1 cellular context compared by ENCODE assay signal in genomic region chr6:27867051-27867940, GRCh38.
TF ChIP-seq lines count a peak whose summit lies in the region.

No MANE protein-coding gene starts in this region.

TF ChIP-seq in K562, 482 proteins besides CTCF, POLR2A, EP300 and RAD21 (continued from another document and continues in another):
- no peak for TF ChIP-seq PREB (CRISPR knock-in tag; IDR thresholded peaks at IDR 0.05)
- no peak for TF ChIP-seq TCF3 (CRISPR knock-in tag; IDR thresholded peaks at IDR 0.05)
- TF ChIP-seq FOXK2 (conservative IDR thresholded peaks at IDR 0.05 in 1 of 2, IDR thresholded peaks at IDR 0.05 in 1 of 2; ENCODE audit: low read depth in 2 of 2) = no peak
- TF ChIP-seq KAT2B (IDR thresholded peaks at IDR 0.05; ENCODE audit: low read depth, low read length) = no peak
- no peak for TF ChIP-seq HES1 (IDR thresholded peaks at IDR 0.05; ENCODE audit: low read depth)
- TF ChIP-seq HDAC1 (IDR thresholded peaks at IDR 0.05) = no peak
- TF ChIP-seq ARNT (IDR thresholded peaks at IDR 0.05) = no peak
- no peak for TF ChIP-seq LARP7 (IDR thresholded peaks at IDR 0.05)
- no peak for TF ChIP-seq ZNF655 (CRISPR knock-in tag; IDR thresholded peaks at IDR 0.05)
- TF ChIP-seq POLR2B (IDR thresholded peaks at IDR 0.05; ENCODE audit: low read depth, partially characterized antibody) = peak; percentile 64
- TF ChIP-seq CREB3 (tag; conservative IDR thresholded peaks at IDR 0.05; ENCODE audit: low read depth) = no peak
- TF ChIP-seq HSF4 (CRISPR knock-in tag; IDR thresholded peaks at IDR 0.05; ENCODE audit: borderline replicate concordance) = no peak
- TF ChIP-seq ZNF347 (CRISPR knock-in tag; IDR thresholded peaks at IDR 0.05; ENCODE audit: low read depth) = no peak
- no peak for TF ChIP-seq SP2 (IDR thresholded peaks at IDR 0.05; ENCODE audit: extremely low read depth, low read depth, low read length, poor library complexity, severe bottlenecking)
- TF ChIP-seq ZNF133 (CRISPR knock-in tag; IDR thresholded peaks at IDR 0.05) = no peak
- no peak for TF ChIP-seq ZNF644 (tag; IDR thresholded peaks at IDR 0.05; ENCODE audit: low read depth)
- TF ChIP-seq RBBP5 (IDR thresholded peaks at IDR 0.05; ENCODE audit: borderline replicate concordance, insufficient read depth, low read length, poor library complexity, severe bottlenecking) = no peak
- no peak for TF ChIP-seq MNT (conservative IDR thresholded peaks at IDR 0.05)
- no peak for TF ChIP-seq ZBTB8A (IDR thresholded peaks at IDR 0.05; ENCODE audit: partially characterized antibody)
- no peak for TF ChIP-seq MYBL2 (IDR thresholded peaks at IDR 0.05; ENCODE audit: low read depth)
- no peak for TF ChIP-seq MYBL2 (CRISPR knock-in tag; IDR thresholded peaks at IDR 0.05; ENCODE audit: borderline replicate concordance)
- TF ChIP-seq DIDO1 (tag; IDR thresholded peaks at IDR 0.05; ENCODE audit: low read depth) = no peak
- TF ChIP-seq NELFE (IDR thresholded peaks at IDR 0.05; ENCODE audit: insufficient read depth, insufficient read length) = no peak
- no peak for TF ChIP-seq NFE2 (IDR thresholded peaks at IDR 0.05; ENCODE audit: low read depth)
- TF ChIP-seq MLX (CRISPR knock-in tag; conservative IDR thresholded peaks at IDR 0.05) = no peak
- TF ChIP-seq HDAC3 (IDR thresholded peaks at IDR 0.05; ENCODE audit: borderline replicate concordance, partially characterized antibody) = no peak
- no peak for TF ChIP-seq ZNF740 (CRISPR knock-in tag; IDR thresholded peaks at IDR 0.05)
- no peak for TF ChIP-seq ZNF740 (tag; IDR thresholded peaks at IDR 0.05)
- TF ChIP-seq ZBTB5 (IDR thresholded peaks at IDR 0.05) = no peak
- TF ChIP-seq PTTG1 (tag; IDR thresholded peaks at IDR 0.05; ENCODE audit: low read depth) = no peak
- TF ChIP-seq ZNF707 (CRISPR knock-in tag; conservative IDR thresholded peaks at IDR 0.05) = no peak
- no peak for TF ChIP-seq E2F8 (IDR thresholded peaks at IDR 0.05; ENCODE audit: low read depth, partially characterized antibody)
- TF ChIP-seq YBX1 (IDR thresholded peaks at IDR 0.05) = no peak
- TF ChIP-seq MAX (CRISPR knock-in tag; IDR thresholded peaks at IDR 0.05) = no peak
- TF ChIP-seq SRSF3 (IDR thresholded peaks at IDR 0.05; ENCODE audit: insufficient read depth, low read length) = no peak
- no peak for TF ChIP-seq CLOCK (CRISPR knock-in tag; IDR thresholded peaks at IDR 0.05; ENCODE audit: borderline replicate concordance)
